Comparison of ENCODE assay signal across 2 cellular contexts in the genomic region with DNA sequence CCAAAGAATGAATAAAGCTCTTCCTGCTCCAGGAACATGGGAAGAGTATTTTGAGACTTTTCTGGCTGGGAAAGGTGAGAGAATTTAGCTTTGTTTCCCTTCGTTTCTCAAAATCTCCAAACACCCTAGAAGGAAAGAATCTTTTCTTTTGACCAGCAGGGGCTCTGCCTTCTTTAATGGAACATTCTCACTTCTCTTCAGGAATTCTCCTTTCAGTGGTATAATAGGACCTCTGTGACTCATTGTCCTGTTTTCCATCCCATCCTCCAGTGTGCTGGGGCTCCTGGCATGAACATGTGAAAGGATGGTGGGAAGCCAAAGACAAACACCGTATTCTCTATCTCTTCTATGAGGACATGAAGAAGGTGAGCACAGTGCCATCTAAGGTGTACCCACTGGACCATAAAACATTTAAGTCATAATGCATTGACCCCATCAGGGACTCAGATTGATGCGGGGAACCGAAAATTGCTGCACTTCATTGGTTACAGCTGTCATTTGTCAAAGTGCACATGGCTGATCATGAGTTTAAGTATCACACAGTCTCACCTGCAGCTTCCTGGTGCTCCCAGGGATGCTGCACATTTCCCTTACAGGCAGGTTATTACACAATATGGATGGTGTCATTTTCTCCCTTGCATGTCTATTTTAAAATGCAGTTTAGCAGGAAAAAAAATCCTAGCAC.
TF ChIP-seq lines count a peak whose summit lies in the region.

No MANE protein-coding gene starts in this region.

TF ChIP-seq in SK-N-SH, 30 proteins besides CTCF, POLR2A, EP300 and RAD21 (continued from another document):
- TF ChIP-seq, protein P1, sequence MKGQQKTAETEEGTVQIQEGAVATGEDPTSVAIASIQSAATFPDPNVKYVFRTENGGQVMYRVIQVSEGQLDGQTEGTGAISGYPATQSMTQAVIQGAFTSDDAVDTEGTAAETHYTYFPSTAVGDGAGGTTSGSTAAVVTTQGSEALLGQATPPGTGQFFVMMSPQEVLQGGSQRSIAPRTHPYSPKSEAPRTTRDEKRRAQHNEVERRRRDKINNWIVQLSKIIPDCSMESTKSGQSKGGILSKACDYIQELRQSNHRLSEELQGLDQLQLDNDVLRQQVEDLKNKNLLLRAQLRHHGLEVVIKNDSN (IDR thresholded peaks at IDR 0.05; ENCODE audit: borderline replicate concordance, low read depth): no peak
- TF ChIP-seq, protein P2, sequence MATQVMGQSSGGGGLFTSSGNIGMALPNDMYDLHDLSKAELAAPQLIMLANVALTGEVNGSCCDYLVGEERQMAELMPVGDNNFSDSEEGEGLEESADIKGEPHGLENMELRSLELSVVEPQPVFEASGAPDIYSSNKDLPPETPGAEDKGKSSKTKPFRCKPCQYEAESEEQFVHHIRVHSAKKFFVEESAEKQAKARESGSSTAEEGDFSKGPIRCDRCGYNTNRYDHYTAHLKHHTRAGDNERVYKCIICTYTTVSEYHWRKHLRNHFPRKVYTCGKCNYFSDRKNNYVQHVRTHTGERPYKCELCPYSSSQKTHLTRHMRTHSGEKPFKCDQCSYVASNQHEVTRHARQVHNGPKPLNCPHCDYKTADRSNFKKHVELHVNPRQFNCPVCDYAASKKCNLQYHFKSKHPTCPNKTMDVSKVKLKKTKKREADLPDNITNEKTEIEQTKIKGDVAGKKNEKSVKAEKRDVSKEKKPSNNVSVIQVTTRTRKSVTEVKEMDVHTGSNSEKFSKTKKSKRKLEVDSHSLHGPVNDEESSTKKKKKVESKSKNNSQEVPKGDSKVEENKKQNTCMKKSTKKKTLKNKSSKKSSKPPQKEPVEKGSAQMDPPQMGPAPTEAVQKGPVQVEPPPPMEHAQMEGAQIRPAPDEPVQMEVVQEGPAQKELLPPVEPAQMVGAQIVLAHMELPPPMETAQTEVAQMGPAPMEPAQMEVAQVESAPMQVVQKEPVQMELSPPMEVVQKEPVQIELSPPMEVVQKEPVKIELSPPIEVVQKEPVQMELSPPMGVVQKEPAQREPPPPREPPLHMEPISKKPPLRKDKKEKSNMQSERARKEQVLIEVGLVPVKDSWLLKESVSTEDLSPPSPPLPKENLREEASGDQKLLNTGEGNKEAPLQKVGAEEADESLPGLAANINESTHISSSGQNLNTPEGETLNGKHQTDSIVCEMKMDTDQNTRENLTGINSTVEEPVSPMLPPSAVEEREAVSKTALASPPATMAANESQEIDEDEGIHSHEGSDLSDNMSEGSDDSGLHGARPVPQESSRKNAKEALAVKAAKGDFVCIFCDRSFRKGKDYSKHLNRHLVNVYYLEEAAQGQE (IDR thresholded peaks at IDR 0.05; ENCODE audit: low read depth, low read length): no peak
- no peak for TF ChIP-seq RXRA (IDR thresholded peaks at IDR 0.05; ENCODE audit: borderline replicate concordance, low read depth)
- no peak for TF ChIP-seq MEF2A (IDR thresholded peaks at IDR 0.05; ENCODE audit: borderline replicate concordance, low read depth)
- no peak for TF ChIP-seq FOXJ3 (CRISPR knock-in tag; IDR thresholded peaks at IDR 0.05)
- no peak for TF ChIP-seq TAF1 (IDR thresholded peaks at IDR 0.05; ENCODE audit: borderline replicate concordance, low read depth, low read length)
- TF ChIP-seq, protein P3, sequence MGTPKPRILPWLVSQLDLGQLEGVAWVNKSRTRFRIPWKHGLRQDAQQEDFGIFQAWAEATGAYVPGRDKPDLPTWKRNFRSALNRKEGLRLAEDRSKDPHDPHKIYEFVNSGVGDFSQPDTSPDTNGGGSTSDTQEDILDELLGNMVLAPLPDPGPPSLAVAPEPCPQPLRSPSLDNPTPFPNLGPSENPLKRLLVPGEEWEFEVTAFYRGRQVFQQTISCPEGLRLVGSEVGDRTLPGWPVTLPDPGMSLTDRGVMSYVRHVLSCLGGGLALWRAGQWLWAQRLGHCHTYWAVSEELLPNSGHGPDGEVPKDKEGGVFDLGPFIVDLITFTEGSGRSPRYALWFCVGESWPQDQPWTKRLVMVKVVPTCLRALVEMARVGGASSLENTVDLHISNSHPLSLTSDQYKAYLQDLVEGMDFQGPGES (IDR thresholded peaks at IDR 0.05; ENCODE audit: low read depth, low read length): no peak
- no peak for TF ChIP-seq CHD2 (IDR thresholded peaks at IDR 0.05; ENCODE audit: low read length, partially characterized antibody)
- TF ChIP-seq, protein P4, sequence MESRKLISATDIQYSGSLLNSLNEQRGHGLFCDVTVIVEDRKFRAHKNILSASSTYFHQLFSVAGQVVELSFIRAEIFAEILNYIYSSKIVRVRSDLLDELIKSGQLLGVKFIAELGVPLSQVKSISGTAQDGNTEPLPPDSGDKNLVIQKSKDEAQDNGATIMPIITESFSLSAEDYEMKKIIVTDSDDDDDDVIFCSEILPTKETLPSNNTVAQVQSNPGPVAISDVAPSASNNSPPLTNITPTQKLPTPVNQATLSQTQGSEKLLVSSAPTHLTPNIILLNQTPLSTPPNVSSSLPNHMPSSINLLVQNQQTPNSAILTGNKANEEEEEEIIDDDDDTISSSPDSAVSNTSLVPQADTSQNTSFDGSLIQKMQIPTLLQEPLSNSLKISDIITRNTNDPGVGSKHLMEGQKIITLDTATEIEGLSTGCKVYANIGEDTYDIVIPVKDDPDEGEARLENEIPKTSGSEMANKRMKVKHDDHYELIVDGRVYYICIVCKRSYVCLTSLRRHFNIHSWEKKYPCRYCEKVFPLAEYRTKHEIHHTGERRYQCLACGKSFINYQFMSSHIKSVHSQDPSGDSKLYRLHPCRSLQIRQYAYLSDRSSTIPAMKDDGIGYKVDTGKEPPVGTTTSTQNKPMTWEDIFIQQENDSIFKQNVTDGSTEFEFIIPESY (IDR thresholded peaks at IDR 0.05; ENCODE audit: borderline replicate concordance, low read depth): no peak

TF ChIP-seq in SK-N-SH treated with all-trans-retinoic acid at 6 μM for 48 hours, 23 proteins besides CTCF, POLR2A, EP300 and RAD21 (continued from another document):
- TF ChIP-seq, protein P5, sequence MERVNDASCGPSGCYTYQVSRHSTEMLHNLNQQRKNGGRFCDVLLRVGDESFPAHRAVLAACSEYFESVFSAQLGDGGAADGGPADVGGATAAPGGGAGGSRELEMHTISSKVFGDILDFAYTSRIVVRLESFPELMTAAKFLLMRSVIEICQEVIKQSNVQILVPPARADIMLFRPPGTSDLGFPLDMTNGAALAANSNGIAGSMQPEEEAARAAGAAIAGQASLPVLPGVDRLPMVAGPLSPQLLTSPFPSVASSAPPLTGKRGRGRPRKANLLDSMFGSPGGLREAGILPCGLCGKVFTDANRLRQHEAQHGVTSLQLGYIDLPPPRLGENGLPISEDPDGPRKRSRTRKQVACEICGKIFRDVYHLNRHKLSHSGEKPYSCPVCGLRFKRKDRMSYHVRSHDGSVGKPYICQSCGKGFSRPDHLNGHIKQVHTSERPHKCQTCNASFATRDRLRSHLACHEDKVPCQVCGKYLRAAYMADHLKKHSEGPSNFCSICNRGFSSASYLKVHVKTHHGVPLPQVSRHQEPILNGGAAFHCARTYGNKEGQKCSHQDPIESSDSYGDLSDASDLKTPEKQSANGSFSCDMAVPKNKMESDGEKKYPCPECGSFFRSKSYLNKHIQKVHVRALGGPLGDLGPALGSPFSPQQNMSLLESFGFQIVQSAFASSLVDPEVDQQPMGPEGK (CRISPR knock-in tag; IDR thresholded peaks at IDR 0.05; ENCODE audit: borderline replicate concordance): no peak
